ENCODE assay signal across 8 cellular contexts in genomic region chr19:4327877-4328242, GRCh38. TPM values are rescaled to one million over a fixed set of nuclear protein-coding genes. Genes with fewer than 3 reads are reported as not detected.
A peak's percentile ranks its signal among the peaks of the same experiment; 100 is the strongest.
DNase-seq lines count a peak whose midpoint lies in the region; ATAC-seq and TF ChIP-seq lines count a peak whose summit lies in the region.

No MANE protein-coding gene starts in this region.

- dilution Hi-C loops in mammary epithelial cell (cut with HindIII; ENCODE audit: low sequenced_read_pairs) = loop anchor here (5.0 kb wide), 2 partner anchors 89 to 126 kb away; no protein-coding TSS in a partner anchor

- POLR2A ChIA-PET in AG04449 (lab: Yijun Ruan, JAX) = interaction anchor here (1.1 kb wide), 1 partner anchor 15 kb away, joined by 6 read pairs; the partner anchor contains the start of gene MPND

- H3K4me3 ChIP-seq in AG04449 (ENCODE audit: low read depth, low read length) (peak overlapping the region; percentile 56), HFF-Myc (replicated peaks; ENCODE audit: low read depth, low read length) (peak overlapping the region; percentile 32), mammary epithelial cell (replicated peaks in 1 of 3; ENCODE audit: insufficient read depth in 1 of 3, low read depth in 2 of 3, low read length in 3 of 3) (peak overlapping the region in 1 of 3 experiments; percentile 17), muscle layer of duodenum (ENCODE audit: low read depth in 1 of 2, low read length in 2 of 2) (peak overlapping the region; percentile 24 to 53)

- no peak overlapping the region for H3K9ac ChIP-seq in mammary epithelial cell (ENCODE audit: insufficient read depth, low read length)

- ATAC-seq in GM18502 (IDR thresholded peaks at IDR 0.05; ENCODE audit: poor library complexity, unreplicated experiment) = no peak

- in situ Hi-C loops in mammary epithelial cell (cut with MboI; ENCODE audit: low sequenced_read_pairs in 2 of 2) = no loop called here

- no peak for DNase-seq in AG04449 (ENCODE audit: low read depth, low spot score)
- DNase-seq in HFF-Myc (ENCODE audit: extremely low read depth, low read depth) = no peak
- DNase-seq in mammary epithelial cell = no peak
- DNase-seq in posterior cingulate gyrus = no peak
- DNase-seq in substantia nigra (lab: John Stamatoyannopoulos, UW) = no peak
- DNase-seq in NCI-H146 treated with DMSO at 0.1 percent for 48 hours (lab: John Stamatoyannopoulos, UW; ENCODE audit: unreplicated experiment) = no peak

- no TSS peak for BruUV-seq in mammary epithelial cell (replicated peaks; lab: Mats Ljungman, UMichigan)

- peak overlapping the region; percentile 69 for H2AFZ ChIP-seq in mammary epithelial cell (ENCODE audit: low read depth, low read length)

- TF ChIP-seq CTCF in AG04449 (IDR thresholded peaks at IDR 0.05; ENCODE audit: insufficient read depth, low read length, missing control alignments) (no peak), HFF-Myc (IDR thresholded peaks at IDR 0.05; ENCODE audit: low read depth, low read length, missing control alignments) (no peak), mammary epithelial cell (conservative IDR thresholded peaks at IDR 0.05 in 1 of 2, IDR thresholded peaks at IDR 0.05 in 1 of 2; ENCODE audit: extremely low read depth in 1 of 2, insufficient read depth in 1 of 2, low read depth in 1 of 2, low read length in 2 of 2) (no peak)

- H3K9me3 ChIP-seq in mammary epithelial cell (replicated peaks; ENCODE audit: insufficient read depth, low read length) (no peaks in the 10 kb centered on the region), muscle layer of duodenum (ENCODE audit: control insufficient read depth in 1 of 2, low read length in 2 of 2) (no peaks in the 10 kb centered on the region)

- H3K4me1 ChIP-seq in mammary epithelial cell (ENCODE audit: insufficient read depth, low read length) = peaks cover 3% of the 10 kb centered on the region
- peaks cover 3 to 20% of the 10 kb centered on the region in 2 donors for H3K4me1 ChIP-seq in muscle layer of duodenum (ENCODE audit: control insufficient read depth in 1 of 2, insufficient read depth in 2 of 2, low read length in 2 of 2)

- H3K79me2 ChIP-seq in mammary epithelial cell (ENCODE audit: insufficient read depth, low read length) = no peaks in the 10 kb centered on the region

- 16% methylated on average over 4 of the region's 13 CpGs for WGBS in mammary epithelial cell (ENCODE audit: low coverage, missing lambda C conversion rate)

- H3K36me3 ChIP-seq in mammary epithelial cell (ENCODE audit: insufficient read depth, low read length) (no peaks in the 10 kb centered on the region), muscle layer of duodenum (ENCODE audit: control insufficient read depth in 1 of 2, insufficient read depth in 2 of 2, low read length in 2 of 2) (no peaks in the 10 kb centered on the region)

- CTCF ChIA-PET in AG04449 (lab: Yijun Ruan, JAX) (interaction anchor here (0.9 to 1.0 kb wide), 2 partner anchors 15 to 25 kb away, joined by 3 to 6 read pairs; partner anchors contain the start of gene MPND), mammary epithelial cell (lab: Charles Lee; ENCODE audit: low non-redundant PET) (no interaction called here)

- intact Hi-C loops in mammary epithelial cell (cut with micrococcal nuclease) = no loop called here
- intact Hi-C loops in posterior cingulate gyrus (cut with DNase I) = loop anchor here (2.0 to 10.0 kb wide), 2 partner anchors 15 to 63 kb away; partner anchors contain the start of gene MPND

- no peaks in the 10 kb centered on the region for H4K20me1 ChIP-seq in mammary epithelial cell (ENCODE audit: insufficient read depth, low read length)

- H3K4me2 ChIP-seq in mammary epithelial cell (ENCODE audit: insufficient read depth, low read depth, low read length) = peak overlapping the region; percentile 63

- H3K27me3 ChIP-seq in mammary epithelial cell (ENCODE audit: insufficient read depth, low read length) (no peaks in the 10 kb centered on the region), muscle layer of duodenum (ENCODE audit: low read depth, low read length) (no peaks in the 10 kb centered on the region)

- no peak overlapping the region for H3K27ac ChIP-seq in mammary epithelial cell (ENCODE audit: insufficient read depth, low read depth, low read length)
- no peak overlapping the region for H3K27ac ChIP-seq in muscle layer of duodenum (ENCODE audit: low read length)
- no peak overlapping the region for H3K27ac ChIP-seq in substantia nigra (ENCODE audit: low read depth, low read length, poor library complexity, severe bottlenecking)

RNA-seq across cellular contexts. Expression of gene STAP2, which starts 10.8 kb away (rescaled TPM):
- 10 to 100 TPM; 26.7 to 52.8 TPM for total RNA-seq in mammary epithelial cell
- polyA plus RNA-seq in mammary epithelial cell = 55.0 TPM
- polyA minus RNA-seq in mammary epithelial cell = 40.1 TPM

RNA-seq across cellular contexts. Expression of gene MPND, which starts 15.5 kb away (rescaled TPM):
- 10 to 100 TPM in 1 of 2 donors, 1 to 10 TPM in 1; 4.3 to 12.5 TPM for total RNA-seq in mammary epithelial cell
- polyA plus RNA-seq in mammary epithelial cell = 5.5 TPM
- 2.0 TPM for polyA minus RNA-seq in mammary epithelial cell

RNA-seq across cellular contexts. Expression of gene FSD1, which starts 23.5 kb away (rescaled TPM):
- 1 to 10 TPM in 1 of 2 donors, under 1 TPM in 1; 0.50 to 7.8 TPM for total RNA-seq in mammary epithelial cell
- polyA plus RNA-seq in mammary epithelial cell = 3.0 TPM
- not detected for polyA minus RNA-seq in mammary epithelial cell

RNA-seq across cellular contexts. Expression of gene TMIGD2, which starts 25.7 kb away (rescaled TPM):
- not detected for total RNA-seq in mammary epithelial cell
- not detected for polyA plus RNA-seq in mammary epithelial cell
- not detected for polyA minus RNA-seq in mammary epithelial cell

RNA-seq across cellular contexts. Expression of gene SHD, which starts 48.8 kb away (rescaled TPM):
- not detected for total RNA-seq in mammary epithelial cell
- not detected for polyA plus RNA-seq in mammary epithelial cell
- polyA minus RNA-seq in mammary epithelial cell = not detected
